ENCODE assay signal across 32 cellular contexts in the genomic region with DNA sequence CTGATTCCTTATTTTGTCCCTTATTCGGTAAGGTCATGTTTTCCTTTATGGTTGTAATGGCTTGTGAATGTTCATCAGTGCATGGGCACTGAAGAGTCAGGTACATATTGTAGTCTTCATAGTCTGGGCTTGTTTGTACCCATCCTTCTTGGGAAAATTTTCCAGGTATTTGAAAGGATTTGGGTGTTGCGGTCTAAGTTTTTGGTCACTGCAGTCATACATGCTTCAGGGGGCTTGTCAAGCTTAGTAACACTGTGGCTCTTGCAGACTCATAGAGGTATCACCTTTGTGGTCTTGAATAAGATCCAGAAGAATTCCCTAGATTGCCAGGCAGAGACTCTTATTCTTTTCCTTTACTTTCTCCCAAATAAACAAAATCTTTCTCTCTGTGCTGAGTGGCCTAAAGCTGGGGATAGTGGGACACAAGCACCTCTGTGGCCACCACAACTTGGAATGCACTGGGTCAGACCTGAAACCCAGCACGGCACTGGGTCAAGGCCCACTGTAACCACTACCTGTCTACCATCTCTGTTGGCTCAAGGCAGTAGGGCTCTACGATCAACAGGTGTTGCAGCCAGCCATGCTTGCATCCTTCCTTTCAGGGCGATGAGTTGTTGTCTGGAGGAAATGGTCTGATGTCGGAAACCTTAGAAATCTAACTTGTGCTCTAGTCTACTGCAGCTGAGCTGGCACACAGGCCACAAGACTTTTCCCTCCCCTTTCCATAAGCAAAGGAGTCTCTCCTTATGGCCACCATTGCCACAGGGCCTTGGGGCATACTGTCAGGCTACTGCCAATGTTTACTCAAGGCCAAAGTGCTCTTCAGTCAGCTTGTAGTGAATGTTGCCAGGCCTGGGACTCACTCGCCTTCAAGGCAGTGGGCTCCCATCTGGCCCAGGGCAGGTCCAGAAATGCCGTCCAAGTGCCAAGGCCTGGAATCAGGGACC. TPM values are rescaled to one million over a fixed set of nuclear protein-coding genes. Genes with fewer than 3 reads are reported as not detected.
DNase-seq lines count a peak whose midpoint lies in the region; ATAC-seq and TF ChIP-seq lines count a peak whose summit lies in the region.
"Had no signal": no experiment of that assay in that cellular context is flagged by ENCODE, and none has a peak within 500 bp of the region (broad histone marks: within the 10 kb centered on the region; RNA-seq: fewer than 3 reads in every experiment).

No MANE protein-coding gene starts in this region.

- H3K4me1 Mint-ChIP-seq in osteocyte (ENCODE audit: unreplicated experiment) (no peaks in the 10 kb centered on the region), Calu3 (ENCODE audit: low read depth, unreplicated experiment) (no peaks in the 10 kb centered on the region)
- H3K4me1 Mint-ChIP-seq: mesothelial cell of epicardium had no signal

- no peak for TF ChIP-seq CTCF in DOHH2 (IDR thresholded peaks at IDR 0.05; ENCODE audit: low read depth, low read length, poor library complexity, severe bottlenecking)
- TF ChIP-seq CTCF in osteocyte (IDR thresholded peaks at IDR 0.05) = no peak
- no peak for TF ChIP-seq CTCF in Calu3 (IDR thresholded peaks at IDR 0.05; ENCODE audit: unreplicated experiment)

- H3K36me3 Mint-ChIP-seq in osteocyte (ENCODE audit: unreplicated experiment) = no peaks in the 10 kb centered on the region
- peaks cover 4% of the 10 kb centered on the region for H3K36me3 Mint-ChIP-seq in Calu3 (ENCODE audit: insufficient read depth, unreplicated experiment)
- H3K36me3 Mint-ChIP-seq: activated CD4-positive, alpha-beta memory T cell treated with anti-CD3 and anti-CD28 coated beads for 36 hours; mesothelial cell of epicardium; natural killer cell treated with Interleukin-12 subunit alpha and Interleukin-12 subunit beta and Interleukin-15 and Interleukin-18, amount 100 ng/mL, for 72 hours; type B pancreatic cell had no signal

- intact Hi-C loops in Calu3 (cut with micrococcal nuclease; ENCODE audit: unreplicated experiment) = no loop called here

- peak overlapping the region; percentile 16; the same call in 1 of the 2 replicates for H3K4me3 ChIP-seq in DOHH2 (ENCODE audit: low read length)
- H3K4me3 ChIP-seq: esophagus muscularis mucosa, Peyer's patch had no signal

- H4K20me1 ChIP-seq in DOHH2 (ENCODE audit: control insufficient read depth, insufficient read depth, low read depth, low read length) = no peaks in the 10 kb centered on the region

- no peaks in the 10 kb centered on the region for H3F3A ChIP-seq in DOHH2 (ENCODE audit: control insufficient read depth, insufficient read depth)

- H3K27me3 Mint-ChIP-seq in osteocyte (ENCODE audit: unreplicated experiment) = peaks cover 60% of the 10 kb centered on the region
- no peaks in the 10 kb centered on the region for H3K27me3 Mint-ChIP-seq in Calu3 (ENCODE audit: unreplicated experiment)
- H3K27me3 Mint-ChIP-seq: activated CD4-positive, alpha-beta memory T cell treated with anti-CD3 and anti-CD28 coated beads for 36 hours; natural killer cell treated with Interleukin-12 subunit alpha and Interleukin-12 subunit beta and Interleukin-15 and Interleukin-18, amount 100 ng/mL, for 72 hours; type B pancreatic cell had no signal

- H3K4me2 ChIP-seq in DOHH2 (ENCODE audit: low read length) = peak overlapping the region; percentile 47

- H3K27me3 ChIP-seq in DOHH2 (ENCODE audit: control insufficient read depth, low read length) = no peaks in the 10 kb centered on the region
- H3K27me3 ChIP-seq: esophagus muscularis mucosa, Peyer's patch had no signal

- H3K36me3 ChIP-seq in DOHH2 (ENCODE audit: control insufficient read depth, low read length) = no peaks in the 10 kb centered on the region
- H3K36me3 ChIP-seq: esophagus muscularis mucosa, Peyer's patch had no signal

- H3K27ac Mint-ChIP-seq in osteocyte (ENCODE audit: unreplicated experiment) (no peak overlapping the region), Calu3 (ENCODE audit: unreplicated experiment) (no peak overlapping the region)
- H3K27ac Mint-ChIP-seq: activated CD4-positive, alpha-beta memory T cell treated with anti-CD3 and anti-CD28 coated beads for 36 hours; activated T-helper 1 cell treated with anti-CD3 and anti-CD28 coated beads, Interleukin-12 subunit alpha, Interleukin-12 subunit beta, Interleukin-2, Interleukin-4 antibody, amounts not matched to agents 30 ng/mL and 10 ng/mL and 1 ng/mL, durations not matched to agents 14 hours and 24 hours and 36 hours; mesothelial cell of epicardium; natural killer cell treated with Interleukin-12 subunit alpha and Interleukin-12 subunit beta and Interleukin-15 and Interleukin-18, amount 100 ng/mL, for 72 hours; type B pancreatic cell had no signal

- H3K4me3 Mint-ChIP-seq in osteocyte (ENCODE audit: unreplicated experiment) (no peak overlapping the region), Calu3 (ENCODE audit: low read depth, unreplicated experiment) (no peak overlapping the region)
- H3K4me3 Mint-ChIP-seq: activated CD4-positive, alpha-beta memory T cell treated with anti-CD3 and anti-CD28 coated beads for 36 hours; activated T-helper 1 cell treated with anti-CD3 and anti-CD28 coated beads, Interleukin-12 subunit alpha, Interleukin-12 subunit beta, Interleukin-2, Interleukin-4 antibody, amounts not matched to agents 30 ng/mL and 10 ng/mL and 1 ng/mL, durations not matched to agents 14 hours and 24 hours and 36 hours; mesothelial cell of epicardium; natural killer cell treated with Interleukin-12 subunit alpha and Interleukin-12 subunit beta and Interleukin-15 and Interleukin-18, amount 100 ng/mL, for 72 hours; type B pancreatic cell had no signal

- H3K79me2 ChIP-seq in DOHH2 (ENCODE audit: control insufficient read depth, low read length) = no peaks in the 10 kb centered on the region

- BruUV-seq in Calu3 (replicated peaks; lab: Mats Ljungman, UMichigan) = no TSS peak

- ATAC-seq in HG03571 (IDR thresholded peaks at IDR 0.05; ENCODE audit: unreplicated experiment) (peak; percentile 62), esophagus mucosa (peak; percentile 23)
- ATAC-seq: activated CD4-positive, CD25-positive, alpha-beta regulatory T cell treated with anti-CD3 and anti-CD28 coated beads, Interleukin-2, amount 50 U/mL, for 24 hours had no signal

- no peaks in the 10 kb centered on the region for H3K9me2 ChIP-seq in DOHH2 (replicated peaks; ENCODE audit: control insufficient read depth, low read length)

- H3K9me3 ChIP-seq in DOHH2 (ENCODE audit: control insufficient read depth, insufficient read depth, low read length) = no peaks in the 10 kb centered on the region; the same call in 1 of the 2 replicates
- H3K9me3 ChIP-seq: Peyer's patch had no signal

- CTCF ChIA-PET in Calu3 (lab: Charles Lee) = no interaction called here

- H3K9me3 Mint-ChIP-seq in osteocyte (ENCODE audit: unreplicated experiment) (peaks cover 16% of the 10 kb centered on the region), Calu3 (ENCODE audit: low read depth, unreplicated experiment) (no peaks in the 10 kb centered on the region)

- peak; percentile 36 for DNase-seq in osteocyte (ENCODE audit: extremely low spot score, unreplicated experiment)
- no peak for DNase-seq in Calu3
- no peak for DNase-seq in NCI-H2227 treated with DMSO at 0.1 percent for 48 hours (lab: John Stamatoyannopoulos, UW)
- no peak for DNase-seq in NCI-H510A (lab: John Stamatoyannopoulos, UW)
- DNase-seq in COLO668 (lab: John Stamatoyannopoulos, UW; ENCODE audit: unreplicated experiment) = no peak
- DNase-seq: ACHN; activated CD4-positive, alpha-beta memory T cell treated with anti-CD3 and anti-CD28 coated beads for 36 hours; activated CD8-positive, alpha-beta memory T cell treated with anti-CD3 and anti-CD28 coated beads, Interleukin-2, amount 50 U/mL, for 4 hours; activated naive CD4-positive, alpha-beta T cell treated with anti-CD3 and anti-CD28 coated beads, Interleukin-2, amount 50 U/mL, for 16 hours; amniotic stem cell; COR-L47; NCI-H1092 treated with DMSO at 0.1 percent for 48 hours; NCI-H187 treated with DMSO at 0.1 percent for 48 hours; NCI-H2171 treated with DMSO at 0.1 percent for 48 hours; NCI-H524 treated with DMSO at 0.1 percent for 48 hours; SIG-M5; stimulated activated CD8-positive, alpha-beta memory T cell treated with anti-CD3 and anti-CD28 coated beads, Interleukin-4, amount 100 ng/mL, for 48 hours; SW 1271 had no signal

- peaks cover 16% of the 10 kb centered on the region for H3K4me1 ChIP-seq in DOHH2 (ENCODE audit: control insufficient read depth, low read length)
- H3K4me1 ChIP-seq: esophagus muscularis mucosa had no signal

- H3K27ac ChIP-seq in DOHH2 (ENCODE audit: low read depth, low read length) = no peak overlapping the region
- H3K27ac ChIP-seq: esophagus muscularis mucosa had no signal

RNA-seq across cellular contexts. Expression of gene IL1RN, which starts 21.5 kb away (rescaled TPM):
- total RNA-seq in esophagus mucosa (871 TPM), osteocyte (not detected in 2 replicates), Calu3 (2022) (19.4 and 55.8 TPM in 2 replicates)
- total RNA-seq: frontal cortex, mesothelial cell of epicardium, osteoblast, renal cortical epithelial cell, skeletal muscle tissue had no signal

RNA-seq across cellular contexts. Expression of gene PSD4, which starts 24.9 kb away (rescaled TPM):
- total RNA-seq in esophagus mucosa (38.6 TPM), osteocyte (6.3 and 8.9 TPM in 2 replicates), Calu3 (2022) (58.7 and 64.5 TPM in 2 replicates)

Comparison
In these comparisons a context has a peak if more than half of its experiments do, and no peak if none do; other contexts are left out.
1. RNA of gene IL1RN, which starts 21.5 kb away (total RNA-seq): 871 TPM in esophagus mucosa (single experiment); 19.4 to 55.8 TPM in Calu3 and not detected in osteocyte; every median in the first group is over 10 times any median in the second.